14 cellular contexts compared by ENCODE assay signal in genomic region chr6:124823240-124824105, GRCh38.
"Had no signal": no experiment of that assay in that cellular context is flagged by ENCODE, and none has a peak within 500 bp of the region (broad histone marks: within the 10 kb centered on the region; RNA-seq: fewer than 3 reads in every experiment).

No MANE protein-coding gene starts in this region.

- H3K9me3 ChIP-seq: esophagus squamous epithelium, heart left ventricle, ovary, thoracic aorta had no signal

- H3K4me1 ChIP-seq: esophagus squamous epithelium had no signal

- H3K36me3 ChIP-seq: esophagus squamous epithelium, heart left ventricle, ovary, thoracic aorta had no signal

- ATAC-seq: activated CD8-positive, alpha-beta T cell treated with anti-CD3 and anti-CD28 coated beads, Interleukin-2, amount 10 ng/mL, durations not matched to agents 7 days and 5 days; heart left ventricle; left lobe of liver; natural killer cell treated with Interleukin-12 subunit alpha and Interleukin-12 subunit beta and Interleukin-15 and Interleukin-18, amount 100 ng/mL, for 72 hours; stimulated activated naive CD8-positive, alpha-beta T cell treated with anti-CD3 and anti-CD28 coated beads, Interleukin-15, amount 100 ng/mL, for 72 hours had no signal

- DNase-seq: activated CD4-positive, alpha-beta T cell treated with anti-CD3 and anti-CD28 coated beads for 48 hours; activated CD8-positive, alpha-beta memory T cell treated with anti-CD3 and anti-CD28 coated beads, Interleukin-2, amount 50 U/mL, for 48 hours; activated CD8-positive, alpha-beta T cell treated with anti-CD3 and anti-CD28 coated beads, Interleukin-2, amount 10 ng/mL, durations not matched to agents 7 days and 5 days; activated naive CD4-positive, alpha-beta T cell; aorta; esophagus squamous epithelium; ovary; stimulated activated CD4-positive, alpha-beta T cell treated with anti-CD3 and anti-CD28 coated beads, Interleukin-4, amount 100 ng/mL, for 4 hours; stimulated activated naive CD8-positive, alpha-beta T cell treated with anti-CD3 and anti-CD28 coated beads, Interleukin-15, amount 100 ng/mL, for 72 hours; T-helper 1 cell had no signal

- H3K27ac ChIP-seq: esophagus squamous epithelium, ovary, thoracic aorta had no signal

- H3K27me3 ChIP-seq: esophagus squamous epithelium, heart left ventricle, ovary had no signal

- H3K4me3 ChIP-seq: esophagus squamous epithelium, heart left ventricle, ovary, thoracic aorta had no signal
